ENCODE assay signal across 1 cellular context in the genomic region with DNA sequence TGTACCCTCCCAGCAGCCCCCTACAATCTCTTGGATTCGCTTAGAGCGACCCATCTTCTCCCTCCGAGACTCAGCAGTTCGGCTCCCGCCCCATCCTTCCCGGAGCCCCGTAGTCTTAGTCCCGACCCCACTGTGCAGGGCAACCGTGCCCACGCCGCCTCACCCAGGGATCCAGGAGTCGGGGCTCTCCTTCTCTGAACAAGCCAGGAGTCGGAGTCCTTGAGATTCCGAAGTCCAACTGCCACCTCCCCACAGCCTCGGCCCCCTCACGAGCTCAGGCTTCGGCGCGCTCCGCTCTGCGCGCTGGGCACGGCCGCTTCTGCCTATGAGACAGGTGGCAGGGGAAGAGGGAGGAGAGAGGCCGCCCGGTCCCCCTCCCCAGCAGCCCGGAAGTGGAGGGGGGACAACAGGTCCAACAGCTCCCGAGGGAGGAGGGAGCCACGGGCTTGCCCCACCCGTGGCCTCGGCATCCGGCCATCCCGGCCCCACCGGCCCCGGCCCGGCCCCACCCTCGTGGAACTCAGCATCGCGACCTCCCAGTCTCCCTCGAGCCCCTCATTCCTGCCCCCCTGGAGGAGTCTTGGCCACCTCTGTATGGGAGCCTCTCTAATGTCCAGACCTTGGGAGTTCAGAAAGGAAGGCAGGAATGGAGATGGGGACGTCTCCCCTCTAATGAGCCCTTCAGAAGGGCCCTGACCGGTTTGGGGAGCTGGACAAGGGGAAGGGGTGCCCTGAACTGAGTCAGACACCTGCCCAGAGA.
TF ChIP-seq lines count a peak whose summit lies in the region.

A gene (minus strand): TSS at position 321 of the 760 bp plus-strand sequence. CDS start 628 bp downstream, outside the sequence.

TF ChIP-seq in GM12878, 131 proteins besides CTCF, POLR2A, EP300 and RAD21 (continued from another document):
- TF ChIP-seq GATAD2B (conservative IDR thresholded peaks at IDR 0.05; ENCODE audit: low read depth), result 0 out of 2 replicates have a peak, but pooled peaks have one; percentile 26
- no peak for TF ChIP-seq KLF5 (IDR thresholded peaks at IDR 0.05; ENCODE audit: partially characterized antibody)
- peak; percentile 13; the same call in 1 of the 2 replicates for TF ChIP-seq IKZF1 (conservative IDR thresholded peaks at IDR 0.05)
- TF ChIP-seq SMARCA5 (IDR thresholded peaks at IDR 0.05), result peak; percentile 13; the same call in 1 of the 2 replicates
- TF ChIP-seq, protein P1, sequence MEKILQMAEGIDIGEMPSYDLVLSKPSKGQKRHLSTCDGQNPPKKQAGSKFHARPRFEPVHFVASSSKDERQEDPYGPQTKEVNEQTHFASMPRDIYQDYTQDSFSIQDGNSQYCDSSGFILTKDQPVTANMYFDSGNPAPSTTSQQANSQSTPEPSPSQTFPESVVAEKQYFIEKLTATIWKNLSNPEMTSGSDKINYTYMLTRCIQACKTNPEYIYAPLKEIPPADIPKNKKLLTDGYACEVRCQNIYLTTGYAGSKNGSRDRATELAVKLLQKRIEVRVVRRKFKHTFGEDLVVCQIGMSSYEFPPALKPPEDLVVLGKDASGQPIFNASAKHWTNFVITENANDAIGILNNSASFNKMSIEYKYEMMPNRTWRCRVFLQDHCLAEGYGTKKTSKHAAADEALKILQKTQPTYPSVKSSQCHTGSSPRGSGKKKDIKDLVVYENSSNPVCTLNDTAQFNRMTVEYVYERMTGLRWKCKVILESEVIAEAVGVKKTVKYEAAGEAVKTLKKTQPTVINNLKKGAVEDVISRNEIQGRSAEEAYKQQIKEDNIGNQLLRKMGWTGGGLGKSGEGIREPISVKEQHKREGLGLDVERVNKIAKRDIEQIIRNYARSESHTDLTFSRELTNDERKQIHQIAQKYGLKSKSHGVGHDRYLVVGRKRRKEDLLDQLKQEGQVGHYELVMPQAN (conservative IDR thresholded peaks at IDR 0.05), result 0 out of 2 replicates have a peak, but pooled peaks have one; percentile 25
- peak; percentile 15; the same call in 1 of the 2 replicates for TF ChIP-seq DPF2 (IDR thresholded peaks at IDR 0.05)
- no peak for TF ChIP-seq POLR2AphosphoS2 (IDR thresholded peaks at IDR 0.05; ENCODE audit: low read depth, low read length)
TF ChIP-seq in GM12878: peak in this region for 8.
